Comparison of ENCODE assay signal across 23 cellular contexts in the genomic region with DNA sequence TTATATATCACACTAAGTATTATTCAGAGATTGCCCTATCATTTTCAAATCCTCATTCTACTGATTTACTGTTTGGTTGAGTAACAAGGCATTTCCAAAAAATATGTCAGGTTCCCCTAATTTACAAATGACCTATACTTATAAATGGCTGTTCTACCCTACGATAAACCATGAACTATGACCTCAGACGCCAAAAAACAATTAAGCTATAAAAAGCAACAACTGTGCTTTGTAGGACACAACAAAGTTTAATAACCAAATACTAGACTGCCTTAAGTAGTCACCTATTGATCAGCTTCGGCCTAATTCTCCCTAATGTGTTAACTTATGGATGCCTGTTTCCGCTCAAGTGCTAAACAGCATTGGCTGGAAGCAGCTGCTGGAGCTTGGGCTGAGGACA. TPM values are rescaled to one million over a fixed set of nuclear protein-coding genes. Genes with fewer than 3 reads are reported as not detected.
DNase-seq lines count a peak whose midpoint lies in the region; ATAC-seq and TF ChIP-seq lines count a peak whose summit lies in the region.
"Had no signal": no experiment of that assay in that cellular context is flagged by ENCODE, and none has a peak within 500 bp of the region (broad histone marks: within the 10 kb centered on the region; RNA-seq: fewer than 3 reads in every experiment).

No MANE protein-coding gene starts in this region.

- peaks cover 15% of the 10 kb centered on the region for H3K36me3 ChIP-seq in CD4-positive, alpha-beta memory T cell (ENCODE audit: insufficient read depth, low read length)
- H3K36me3 ChIP-seq in neutrophil: peaks cover 93% of the 10 kb centered on the region

- no peak overlapping the region for H3K4me3 ChIP-seq in CD4-positive, alpha-beta memory T cell (ENCODE audit: low read length in 2 of 2)
- no peak overlapping the region for H3K4me3 ChIP-seq in neutrophil (ENCODE audit: low read depth in 1 of 2, low read length in 1 of 2)
- H3K4me3 ChIP-seq: SJCRH30 had no signal

- H2BK20ac ChIP-seq in H9 (ENCODE audit: low read depth, low read length, poor library complexity, severe bottlenecking): no peak overlapping the region

- CTCF ChIA-PET in CD4-positive, alpha-beta memory T cell (lab: Charles Lee; ENCODE audit: partially characterized antibody): interaction anchor here (1.4 to 2.9 kb wide), 4 partner anchors 26 to 203 kb away, joined by 3 to 11 read pairs (median 6); no protein-coding TSS in a partner anchor

- H3K27me3 ChIP-seq in CD4-positive, alpha-beta memory T cell (ENCODE audit: insufficient read depth, low read length): no peaks in the 10 kb centered on the region
- H3K27me3 ChIP-seq in H9 (ENCODE audit: insufficient read depth, low read length) (no peaks in the 10 kb centered on the region), neutrophil (no peaks in the 10 kb centered on the region)
- H3K27me3 ChIP-seq: SJCRH30 had no signal

- H2AFZ ChIP-seq in H9 (ENCODE audit: low read length): no peak overlapping the region

- H3K23me2 ChIP-seq in H9 (ENCODE audit: insufficient read length, low read depth, low read length, poor library complexity, severe bottlenecking): no peaks in the 10 kb centered on the region

- no peak overlapping the region for H3K27ac ChIP-seq in CD4-positive, alpha-beta memory T cell (ENCODE audit: low read depth, low read length)
- no peak overlapping the region for H3K27ac ChIP-seq in H9 (ENCODE audit: insufficient read length, low read depth, low read length)
- peak overlapping the region; percentile 23 for H3K27ac ChIP-seq in neutrophil

- no peak overlapping the region for H3K23ac ChIP-seq in H9 (ENCODE audit: insufficient read length, low read depth, low read length)

- no peaks in the 10 kb centered on the region for H3K9me3 Mint-ChIP-seq in CD4-positive, alpha-beta memory T cell
- no peaks in the 10 kb centered on the region for H3K9me3 Mint-ChIP-seq in H9
- H3K9me3 Mint-ChIP-seq in central memory CD8-positive, alpha-beta T cell: no peaks in the 10 kb centered on the region

- H3K4me3 Mint-ChIP-seq in CD4-positive, alpha-beta memory T cell: no peak overlapping the region
- no peak overlapping the region for H3K4me3 Mint-ChIP-seq in H9
- no peak overlapping the region for H3K4me3 Mint-ChIP-seq in central memory CD8-positive, alpha-beta T cell
- H3K4me3 Mint-ChIP-seq: activated CD4-positive, alpha-beta T cell treated with anti-CD3 and anti-CD28 coated beads for 36 hours; activated CD8-positive, alpha-beta memory T cell treated with anti-CD3 and anti-CD28 coated beads, Interleukin-2, amount 10 ng/mL, durations not matched to agents 7 days and 5 days; brain had no signal

- no peak overlapping the region for H3K56ac ChIP-seq in H9 (ENCODE audit: insufficient read length, low read depth, low read length)

- H3K4me1 Mint-ChIP-seq in CD4-positive, alpha-beta memory T cell: peaks cover 11 to 29% (median 23%) of the 10 kb centered on the region in 4 donors
- H3K4me1 Mint-ChIP-seq in H9: peaks cover 0 to under 1% of the 10 kb centered on the region in 2 experiments; a peak in 1 of 4 replicates
- H3K4me1 Mint-ChIP-seq in central memory CD8-positive, alpha-beta T cell: peaks cover 22% of the 10 kb centered on the region

- H3K79me1 ChIP-seq in H9 (ENCODE audit: insufficient read depth, low read depth, low read length, poor library complexity, severe bottlenecking): no peaks in the 10 kb centered on the region

- H3K36me3 Mint-ChIP-seq in CD4-positive, alpha-beta memory T cell: peaks cover 27 to 51% of the 10 kb centered on the region in 2 donors
- H3K36me3 Mint-ChIP-seq in H9 (ENCODE audit: insufficient read depth in 1 of 3, low read depth in 3 of 3): peaks cover 8 to 39% (median 27%) of the 10 kb centered on the region in 3 experiments; a peak in 6 of 7 replicates
- H3K36me3 Mint-ChIP-seq in central memory CD8-positive, alpha-beta T cell (ENCODE audit: insufficient read depth): peaks cover 58% of the 10 kb centered on the region

- no peaks in the 10 kb centered on the region for H3K9me3 ChIP-seq in CD4-positive, alpha-beta memory T cell (ENCODE audit: control insufficient read depth in 1 of 2, low read length in 2 of 2)
- H3K9me3 ChIP-seq in H9 (ENCODE audit: control insufficient read depth, low read depth, low read length) (no peaks in the 10 kb centered on the region), neutrophil (no peaks in the 10 kb centered on the region)
- H3K9me3 ChIP-seq: SJCRH30 had no signal

- no peak overlapping the region for H3K4me2 ChIP-seq in H9 (ENCODE audit: insufficient read depth, insufficient read length, low read length)

- H4K5ac ChIP-seq in H9 (ENCODE audit: insufficient read length, low read depth, low read length): no peak overlapping the region

- no peak overlapping the region for H3K9ac ChIP-seq in H9 (ENCODE audit: extremely low read depth, insufficient read length, low read length)

- no peaks in the 10 kb centered on the region for H3K79me2 ChIP-seq in H9 (ENCODE audit: insufficient read depth, low read length)

- H2BK5ac ChIP-seq in H9 (ENCODE audit: insufficient read length, low read length): no peak overlapping the region

- H2BK120ac ChIP-seq in H9 (ENCODE audit: low read depth, low read length, poor library complexity, severe bottlenecking): no peak overlapping the region

- no peak overlapping the region for H4K91ac ChIP-seq in H9 (ENCODE audit: insufficient read length, low read depth, low read length)

- no peak overlapping the region for H3K14ac ChIP-seq in H9 (ENCODE audit: insufficient read depth, low read length)

- no peak overlapping the region for H2AK5ac ChIP-seq in H9 (ENCODE audit: insufficient read length, low read length)

- H3K18ac ChIP-seq in H9 (ENCODE audit: insufficient read length, low read depth, low read length): no peak overlapping the region

- WGBS in H9 (ENCODE audit: extremely low coverage, insufficient read length, low lambda C conversion rate): no CpG with 5 or more reads among the region's 4 CpGs

- H2BK12ac ChIP-seq in H9 (ENCODE audit: insufficient read length, low read depth, low read length): no peak overlapping the region

- POLR2A ChIA-PET in CD4-positive, alpha-beta memory T cell (lab: Charles Lee; ENCODE audit: partially characterized antibody): interaction anchor here (0.7 to 1.0 kb wide), 3 partner anchors 10 to 180 kb away, joined by 3 read pairs; partner anchors contain the start of gene CCDC83

- no peak overlapping the region for H3K4ac ChIP-seq in H9 (ENCODE audit: low read depth, low read length)

- H3T11ph ChIP-seq in H9 (ENCODE audit: low read length): no peak overlapping the region

- TF ChIP-seq CTCF in H9 (conservative IDR thresholded peaks at IDR 0.05): no peak
- no peak for TF ChIP-seq CTCF in neutrophil (IDR thresholded peaks at IDR 0.05)

- no peaks in the 10 kb centered on the region for H4K20me1 ChIP-seq in H9 (ENCODE audit: control insufficient read depth, insufficient read depth, insufficient read length)

- H3K27ac Mint-ChIP-seq in CD4-positive, alpha-beta memory T cell: peak overlapping the region in 5 of 7 donors; percentile 20 to 70 (median 37)
- H3K27ac Mint-ChIP-seq in H9: peak overlapping the region in 2 of 3 experiments; percentile 4 to 25; a peak in 2 of 7 replicates
- peak overlapping the region; percentile 33 for H3K27ac Mint-ChIP-seq in central memory CD8-positive, alpha-beta T cell (ENCODE audit: low read depth)
- H3K27ac Mint-ChIP-seq: activated CD8-positive, alpha-beta memory T cell treated with anti-CD3 and anti-CD28 coated beads, Interleukin-2, amount 10 ng/mL, durations not matched to agents 7 days and 5 days had no signal

- no peak overlapping the region for H4K8ac ChIP-seq in H9 (replicated peaks; ENCODE audit: insufficient read length, low read depth, low read length)

- no peaks in the 10 kb centered on the region for H3K27me3 Mint-ChIP-seq in CD4-positive, alpha-beta memory T cell
- H3K27me3 Mint-ChIP-seq in H9 (ENCODE audit: low read depth): no peaks in the 10 kb centered on the region
- H3K27me3 Mint-ChIP-seq in central memory CD8-positive, alpha-beta T cell: no peaks in the 10 kb centered on the region
- H3K27me3 Mint-ChIP-seq: activated CD4-positive, alpha-beta T cell treated with anti-CD3 and anti-CD28 coated beads for 36 hours; activated CD8-positive, alpha-beta memory T cell treated with anti-CD3 and anti-CD28 coated beads, Interleukin-2, amount 10 ng/mL, durations not matched to agents 7 days and 5 days; brain had no signal

- no peaks in the 10 kb centered on the region for H3K4me1 ChIP-seq in CD4-positive, alpha-beta memory T cell (ENCODE audit: insufficient read depth, low read length)
- H3K4me1 ChIP-seq in H9 (ENCODE audit: insufficient read depth, low read length) (no peaks in the 10 kb centered on the region), neutrophil (ENCODE audit: control insufficient read depth in 1 of 2, insufficient read depth in 1 of 2, low read depth in 1 of 2, low read length in 1 of 2) (peaks cover under 1 to 6% of the 10 kb centered on the region in 2 experiments)

- intact Hi-C loops in CD4-positive, alpha-beta memory T cell (cut with micrococcal nuclease): no loop called here

- no peak for DNase-seq in CD4-positive, alpha-beta memory T cell
- DNase-seq in H9 (no peak), NCI-H226 (no peak), anterior cingulate cortex (lab: John Stamatoyannopoulos, UW) (no peak)
- no peak for DNase-seq in central memory CD8-positive, alpha-beta T cell (ENCODE audit: low spot score in 2 of 2)
- DNase-seq: activated CD4-positive, alpha-beta T cell treated with anti-CD3 and anti-CD28 coated beads for 36 hours; activated CD8-positive, alpha-beta memory T cell treated with anti-CD3 and anti-CD28 coated beads, Interleukin-2, amount 10 ng/mL, durations not matched to agents 7 days and 5 days; activated effector memory CD4-positive, alpha-beta T cell treated with Interleukin-2 at 50 U/mL for 16 hours; effector CD4-positive, alpha-beta T cell; head of caudate nucleus; Kasumi-1; left cardiac atrium; mesenchymal stem cell; MV-4-11; NCI-H1694; NCI-H524 treated with DMSO at 0.1 percent for 48 hours; NK-92 treated with Interleukin-12 subunit alpha and Interleukin-12 subunit beta, amount 100 ng/mL, for 24 hours; stimulated activated CD4-positive, alpha-beta T cell treated with anti-CD3 and anti-CD28 coated beads, Interleukin-4, amount 100 ng/mL, for 24 hours; stimulated activated naive CD8-positive, alpha-beta T cell treated with anti-CD3 and anti-CD28 coated beads, Interleukin-15, Interleukin-2, amounts not matched to agents 100 U/mL and 50 U/mL, for 24 hours had no signal

- H2BK15ac ChIP-seq in H9 (ENCODE audit: low read depth, low read length): no peak overlapping the region

- ATAC-seq in central memory CD8-positive, alpha-beta T cell (replicated peaks; ENCODE audit: extremely low read depth, poor library complexity, severe bottlenecking): no peak
- no peak for ATAC-seq in GM18498 (IDR thresholded peaks at IDR 0.05; ENCODE audit: unreplicated experiment)
- ATAC-seq: activated CD4-positive, alpha-beta T cell treated with anti-CD3 and anti-CD28 coated beads for 36 hours; activated CD8-positive, alpha-beta memory T cell treated with anti-CD3 and anti-CD28 coated beads, Interleukin-2, amount 10 ng/mL, durations not matched to agents 7 days and 5 days; left cardiac atrium; stimulated activated naive CD8-positive, alpha-beta T cell treated with anti-CD3 and anti-CD28 coated beads, Interleukin-15, Interleukin-2, amounts not matched to agents 100 U/mL and 50 U/mL, for 24 hours had no signal

RNA-seq across cellular contexts. Expression of gene PICALM, which starts 53.2 kb away (rescaled TPM):
- 100 to 1,000 TPM; 127 to 138 TPM for total RNA-seq in CD4-positive, alpha-beta memory T cell
- 10 to 100 TPM; 15.3 to 26.3 TPM for polyA plus RNA-seq in CD4-positive, alpha-beta memory T cell
- 76.4 and 80.4 TPM in 2 replicates for total RNA-seq in H9 (2021)
